ENCODE assay signal across 3 cellular contexts in the genomic region with DNA sequence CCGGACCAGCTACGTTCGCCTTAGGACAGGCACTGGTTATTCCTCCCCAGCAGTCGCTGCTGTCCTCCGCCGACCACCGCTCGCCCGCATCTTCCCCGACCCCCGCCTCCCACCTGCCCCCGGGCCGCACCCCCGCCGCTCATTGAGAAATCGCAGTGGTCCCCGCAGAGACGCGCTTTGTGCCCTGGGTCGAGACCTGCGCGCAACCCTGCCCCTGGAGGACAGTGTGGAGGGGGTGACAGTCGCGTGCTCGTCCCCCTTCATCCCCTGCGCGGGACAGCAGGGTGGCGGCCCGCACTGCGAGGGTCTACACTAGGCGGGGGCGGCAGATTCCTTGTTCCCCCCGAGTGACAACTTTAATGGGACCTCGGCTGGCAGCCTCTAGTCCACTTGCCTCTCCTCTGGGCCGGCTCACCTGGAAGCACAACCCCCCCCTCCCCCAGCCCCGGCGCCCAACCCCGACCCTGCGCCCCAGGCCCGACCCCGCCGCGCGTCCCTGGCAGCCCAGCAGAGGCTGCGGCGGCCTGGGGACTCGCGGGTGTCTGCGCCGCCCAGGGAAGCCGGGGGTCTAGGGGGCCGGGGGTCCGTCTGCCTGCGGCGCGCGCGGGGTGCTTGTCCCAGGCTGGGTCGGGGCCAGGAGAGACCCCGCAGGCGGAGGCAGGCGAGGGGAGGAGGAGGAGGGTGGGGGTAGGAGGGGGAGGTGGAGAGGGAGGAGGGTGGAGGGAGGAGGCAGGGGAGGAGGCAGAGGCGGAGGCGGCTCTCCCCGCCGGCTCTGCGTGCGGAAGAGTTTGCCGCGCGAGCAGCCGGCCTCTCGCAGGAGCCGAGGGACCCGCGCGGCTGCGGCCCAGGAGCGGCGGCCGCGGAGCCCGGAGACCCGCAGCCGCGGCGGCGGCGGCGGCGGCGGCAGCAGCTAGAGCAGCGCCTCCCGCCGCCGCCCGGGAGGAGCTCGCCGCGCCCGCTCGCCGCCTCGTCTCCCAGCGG.
TF ChIP-seq lines count a peak whose summit lies in the region.

A gene with protein sequence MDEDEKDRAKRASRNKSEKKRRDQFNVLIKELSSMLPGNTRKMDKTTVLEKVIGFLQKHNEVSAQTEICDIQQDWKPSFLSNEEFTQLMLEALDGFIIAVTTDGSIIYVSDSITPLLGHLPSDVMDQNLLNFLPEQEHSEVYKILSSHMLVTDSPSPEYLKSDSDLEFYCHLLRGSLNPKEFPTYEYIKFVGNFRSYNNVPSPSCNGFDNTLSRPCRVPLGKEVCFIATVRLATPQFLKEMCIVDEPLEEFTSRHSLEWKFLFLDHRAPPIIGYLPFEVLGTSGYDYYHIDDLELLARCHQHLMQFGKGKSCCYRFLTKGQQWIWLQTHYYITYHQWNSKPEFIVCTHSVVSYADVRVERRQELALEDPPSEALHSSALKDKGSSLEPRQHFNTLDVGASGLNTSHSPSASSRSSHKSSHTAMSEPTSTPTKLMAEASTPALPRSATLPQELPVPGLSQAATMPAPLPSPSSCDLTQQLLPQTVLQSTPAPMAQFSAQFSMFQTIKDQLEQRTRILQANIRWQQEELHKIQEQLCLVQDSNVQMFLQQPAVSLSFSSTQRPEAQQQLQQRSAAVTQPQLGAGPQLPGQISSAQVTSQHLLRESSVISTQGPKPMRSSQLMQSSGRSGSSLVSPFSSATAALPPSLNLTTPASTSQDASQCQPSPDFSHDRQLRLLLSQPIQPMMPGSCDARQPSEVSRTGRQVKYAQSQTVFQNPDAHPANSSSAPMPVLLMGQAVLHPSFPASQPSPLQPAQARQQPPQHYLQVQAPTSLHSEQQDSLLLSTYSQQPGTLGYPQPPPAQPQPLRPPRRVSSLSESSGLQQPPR (plus strand): TSS at position 775 of the 981 bp plus-strand sequence. CDS start 84,616 bp downstream, outside the sequence.

TF ChIP-seq in GM23338, 12 proteins besides CTCF, POLR2A, EP300 and RAD21 (continues in another document):
- no peak for TF ChIP-seq EZH2 (IDR thresholded peaks at IDR 0.05; ENCODE audit: low read depth, unreplicated experiment)
- no peak for TF ChIP-seq POLR2AphosphoS5 (IDR thresholded peaks at IDR 0.05; ENCODE audit: low read depth)
- no peak for TF ChIP-seq CREB1 (CRISPR knock-in tag; IDR thresholded peaks at IDR 0.05; ENCODE audit: low read depth)
- TF ChIP-seq, protein P1, sequence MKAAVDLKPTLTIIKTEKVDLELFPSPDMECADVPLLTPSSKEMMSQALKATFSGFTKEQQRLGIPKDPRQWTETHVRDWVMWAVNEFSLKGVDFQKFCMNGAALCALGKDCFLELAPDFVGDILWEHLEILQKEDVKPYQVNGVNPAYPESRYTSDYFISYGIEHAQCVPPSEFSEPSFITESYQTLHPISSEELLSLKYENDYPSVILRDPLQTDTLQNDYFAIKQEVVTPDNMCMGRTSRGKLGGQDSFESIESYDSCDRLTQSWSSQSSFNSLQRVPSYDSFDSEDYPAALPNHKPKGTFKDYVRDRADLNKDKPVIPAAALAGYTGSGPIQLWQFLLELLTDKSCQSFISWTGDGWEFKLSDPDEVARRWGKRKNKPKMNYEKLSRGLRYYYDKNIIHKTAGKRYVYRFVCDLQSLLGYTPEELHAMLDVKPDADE (IDR thresholded peaks at IDR 0.05): no peak
- TF ChIP-seq, protein P2, sequence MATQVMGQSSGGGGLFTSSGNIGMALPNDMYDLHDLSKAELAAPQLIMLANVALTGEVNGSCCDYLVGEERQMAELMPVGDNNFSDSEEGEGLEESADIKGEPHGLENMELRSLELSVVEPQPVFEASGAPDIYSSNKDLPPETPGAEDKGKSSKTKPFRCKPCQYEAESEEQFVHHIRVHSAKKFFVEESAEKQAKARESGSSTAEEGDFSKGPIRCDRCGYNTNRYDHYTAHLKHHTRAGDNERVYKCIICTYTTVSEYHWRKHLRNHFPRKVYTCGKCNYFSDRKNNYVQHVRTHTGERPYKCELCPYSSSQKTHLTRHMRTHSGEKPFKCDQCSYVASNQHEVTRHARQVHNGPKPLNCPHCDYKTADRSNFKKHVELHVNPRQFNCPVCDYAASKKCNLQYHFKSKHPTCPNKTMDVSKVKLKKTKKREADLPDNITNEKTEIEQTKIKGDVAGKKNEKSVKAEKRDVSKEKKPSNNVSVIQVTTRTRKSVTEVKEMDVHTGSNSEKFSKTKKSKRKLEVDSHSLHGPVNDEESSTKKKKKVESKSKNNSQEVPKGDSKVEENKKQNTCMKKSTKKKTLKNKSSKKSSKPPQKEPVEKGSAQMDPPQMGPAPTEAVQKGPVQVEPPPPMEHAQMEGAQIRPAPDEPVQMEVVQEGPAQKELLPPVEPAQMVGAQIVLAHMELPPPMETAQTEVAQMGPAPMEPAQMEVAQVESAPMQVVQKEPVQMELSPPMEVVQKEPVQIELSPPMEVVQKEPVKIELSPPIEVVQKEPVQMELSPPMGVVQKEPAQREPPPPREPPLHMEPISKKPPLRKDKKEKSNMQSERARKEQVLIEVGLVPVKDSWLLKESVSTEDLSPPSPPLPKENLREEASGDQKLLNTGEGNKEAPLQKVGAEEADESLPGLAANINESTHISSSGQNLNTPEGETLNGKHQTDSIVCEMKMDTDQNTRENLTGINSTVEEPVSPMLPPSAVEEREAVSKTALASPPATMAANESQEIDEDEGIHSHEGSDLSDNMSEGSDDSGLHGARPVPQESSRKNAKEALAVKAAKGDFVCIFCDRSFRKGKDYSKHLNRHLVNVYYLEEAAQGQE (IDR thresholded peaks at IDR 0.05; ENCODE audit: unreplicated experiment): no peak
- TF ChIP-seq EZH2phosphoT487 (IDR thresholded peaks at IDR 0.05; ENCODE audit: unreplicated experiment): no peak

TF ChIP-seq in SK-N-SH treated with all-trans-retinoic acid at 6 μM for 48 hours, 23 proteins besides CTCF, POLR2A, EP300 and RAD21 (continues in another document):
- TF ChIP-seq ZC3H10 (CRISPR knock-in tag; IDR thresholded peaks at IDR 0.05) (no peak), ZFP3 (CRISPR knock-in tag; IDR thresholded peaks at IDR 0.05) (no peak), SNAI2 (CRISPR knock-in tag; IDR thresholded peaks at IDR 0.05) (no peak), PPARA (CRISPR knock-in tag; IDR thresholded peaks at IDR 0.05; ENCODE audit: borderline replicate concordance) (no peak), OSR1 (CRISPR knock-in tag; IDR thresholded peaks at IDR 0.05) (no peak), TOX (CRISPR knock-in tag; IDR thresholded peaks at IDR 0.05; ENCODE audit: borderline replicate concordance) (no peak), BACH2 (CRISPR knock-in tag; IDR thresholded peaks at IDR 0.05; ENCODE audit: borderline replicate concordance) (no peak), ZNF565 (CRISPR knock-in tag; conservative IDR thresholded peaks at IDR 0.05; ENCODE audit: low read depth) (no peak), ARNTL (CRISPR knock-in tag; IDR thresholded peaks at IDR 0.05; ENCODE audit: borderline replicate concordance, low read depth) (no peak), RARB (CRISPR knock-in tag; IDR thresholded peaks at IDR 0.05) (no peak), GLIS3 (CRISPR knock-in tag; IDR thresholded peaks at IDR 0.05) (no peak), ZNF8 (CRISPR knock-in tag; IDR thresholded peaks at IDR 0.05) (no peak), ZNF70 (CRISPR knock-in tag; IDR thresholded peaks at IDR 0.05) (no peak), ISL1 (CRISPR knock-in tag; IDR thresholded peaks at IDR 0.05) (no peak)
- TF ChIP-seq, protein P3, sequence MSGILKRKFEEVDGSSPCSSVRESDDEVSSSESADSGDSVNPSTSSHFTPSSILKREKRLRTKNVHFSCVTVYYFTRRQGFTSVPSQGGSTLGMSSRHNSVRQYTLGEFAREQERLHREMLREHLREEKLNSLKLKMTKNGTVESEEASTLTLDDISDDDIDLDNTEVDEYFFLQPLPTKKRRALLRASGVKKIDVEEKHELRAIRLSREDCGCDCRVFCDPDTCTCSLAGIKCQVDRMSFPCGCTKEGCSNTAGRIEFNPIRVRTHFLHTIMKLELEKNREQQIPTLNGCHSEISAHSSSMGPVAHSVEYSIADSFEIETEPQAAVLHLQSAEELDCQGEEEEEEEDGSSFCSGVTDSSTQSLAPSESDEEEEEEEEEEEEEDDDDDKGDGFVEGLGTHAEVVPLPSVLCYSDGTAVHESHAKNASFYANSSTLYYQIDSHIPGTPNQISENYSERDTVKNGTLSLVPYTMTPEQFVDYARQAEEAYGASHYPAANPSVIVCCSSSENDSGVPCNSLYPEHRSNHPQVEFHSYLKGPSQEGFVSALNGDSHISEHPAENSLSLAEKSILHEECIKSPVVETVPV (CRISPR knock-in tag; IDR thresholded peaks at IDR 0.05): no peak
- TF ChIP-seq, protein P4, sequence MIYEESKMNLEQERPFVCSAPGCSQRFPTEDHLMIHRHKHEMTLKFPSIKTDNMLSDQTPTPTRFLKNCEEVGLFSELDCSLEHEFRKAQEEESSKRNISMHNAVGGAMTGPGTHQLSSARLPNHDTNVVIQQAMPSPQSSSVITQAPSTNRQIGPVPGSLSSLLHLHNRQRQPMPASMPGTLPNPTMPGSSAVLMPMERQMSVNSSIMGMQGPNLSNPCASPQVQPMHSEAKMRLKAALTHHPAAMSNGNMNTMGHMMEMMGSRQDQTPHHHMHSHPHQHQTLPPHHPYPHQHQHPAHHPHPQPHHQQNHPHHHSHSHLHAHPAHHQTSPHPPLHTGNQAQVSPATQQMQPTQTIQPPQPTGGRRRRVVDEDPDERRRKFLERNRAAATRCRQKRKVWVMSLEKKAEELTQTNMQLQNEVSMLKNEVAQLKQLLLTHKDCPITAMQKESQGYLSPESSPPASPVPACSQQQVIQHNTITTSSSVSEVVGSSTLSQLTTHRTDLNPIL (CRISPR knock-in tag; IDR thresholded peaks at IDR 0.05; ENCODE audit: low read depth): no peak
- TF ChIP-seq, protein P5, sequence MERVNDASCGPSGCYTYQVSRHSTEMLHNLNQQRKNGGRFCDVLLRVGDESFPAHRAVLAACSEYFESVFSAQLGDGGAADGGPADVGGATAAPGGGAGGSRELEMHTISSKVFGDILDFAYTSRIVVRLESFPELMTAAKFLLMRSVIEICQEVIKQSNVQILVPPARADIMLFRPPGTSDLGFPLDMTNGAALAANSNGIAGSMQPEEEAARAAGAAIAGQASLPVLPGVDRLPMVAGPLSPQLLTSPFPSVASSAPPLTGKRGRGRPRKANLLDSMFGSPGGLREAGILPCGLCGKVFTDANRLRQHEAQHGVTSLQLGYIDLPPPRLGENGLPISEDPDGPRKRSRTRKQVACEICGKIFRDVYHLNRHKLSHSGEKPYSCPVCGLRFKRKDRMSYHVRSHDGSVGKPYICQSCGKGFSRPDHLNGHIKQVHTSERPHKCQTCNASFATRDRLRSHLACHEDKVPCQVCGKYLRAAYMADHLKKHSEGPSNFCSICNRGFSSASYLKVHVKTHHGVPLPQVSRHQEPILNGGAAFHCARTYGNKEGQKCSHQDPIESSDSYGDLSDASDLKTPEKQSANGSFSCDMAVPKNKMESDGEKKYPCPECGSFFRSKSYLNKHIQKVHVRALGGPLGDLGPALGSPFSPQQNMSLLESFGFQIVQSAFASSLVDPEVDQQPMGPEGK (CRISPR knock-in tag; IDR thresholded peaks at IDR 0.05; ENCODE audit: borderline replicate concordance): no peak

TF ChIP-seq in HepG2, 621 proteins besides CTCF, POLR2A, EP300 and RAD21 (continues in another document):
- TF ChIP-seq ZNF225 (CRISPR knock-in tag; IDR thresholded peaks at IDR 0.05) (0 out of 2 replicates have a peak, but pooled peaks have one; percentile 20), GATA4 (IDR thresholded peaks at IDR 0.05; ENCODE audit: borderline replicate concordance, low read depth) (no peak), POLR2AphosphoS5 (IDR thresholded peaks at IDR 0.05; ENCODE audit: low read depth, low read length) (peak; percentile 33; the same call in 1 of the 2 replicates), HNRNPK (IDR thresholded peaks at IDR 0.05; ENCODE audit: low read depth, low read length, poor library complexity, severe bottlenecking) (peak; percentile 97), SAFB2 (CRISPR knock-in tag; IDR thresholded peaks at IDR 0.05; ENCODE audit: borderline replicate concordance, low read depth) (peak; percentile 51; the same call in 1 of the 2 replicates), ZNF292 (CRISPR knock-in tag; IDR thresholded peaks at IDR 0.05; ENCODE audit: borderline replicate concordance, low read depth) (no peak), HDAC1 (CRISPR knock-in tag; IDR thresholded peaks at IDR 0.05) (peak; percentile 40; the same call in 1 of the 2 replicates), ISX (CRISPR knock-in tag; conservative IDR thresholded peaks at IDR 0.05) (no peak), FLYWCH1 (CRISPR knock-in tag; IDR thresholded peaks at IDR 0.05) (no peak), MAZ (IDR thresholded peaks at IDR 0.05; ENCODE audit: borderline replicate concordance, low read depth, low read length) (0 out of 2 replicates have a peak, but pooled peaks have one; percentile 58), MAZ (CRISPR knock-in tag; IDR thresholded peaks at IDR 0.05; ENCODE audit: low read depth) (peak; percentile 40), ZNF17 (CRISPR knock-in tag; IDR thresholded peaks at IDR 0.05) (no peak), ZNF709 (CRISPR knock-in tag; IDR thresholded peaks at IDR 0.05) (peak; percentile 36; the same call in 1 of the 2 replicates), FOXK2 (IDR thresholded peaks at IDR 0.05) (no peak), ZNF558 (CRISPR knock-in tag; IDR thresholded peaks at IDR 0.05; ENCODE audit: borderline replicate concordance) (peak; percentile 14; the same call in 1 of the 2 replicates), ZNF256 (CRISPR knock-in tag; conservative IDR thresholded peaks at IDR 0.05) (no peak), HDAC2 (CRISPR knock-in tag; IDR thresholded peaks at IDR 0.05) (no peak), ZNF670 (CRISPR knock-in tag; IDR thresholded peaks at IDR 0.05; ENCODE audit: borderline replicate concordance) (0 out of 2 replicates have a peak, but pooled peaks have one; percentile 10), SAP130 (CRISPR knock-in tag; IDR thresholded peaks at IDR 0.05; ENCODE audit: low read depth) (0 out of 2 replicates have a peak, but pooled peaks have one; percentile 5), BORCS8-MEF2B (CRISPR knock-in tag; IDR thresholded peaks at IDR 0.05) (peak; percentile 2; the same call in 1 of the 2 replicates), MBNL3 (CRISPR knock-in tag; conservative IDR thresholded peaks at IDR 0.05) (no peak), ZFP37 (CRISPR knock-in tag; IDR thresholded peaks at IDR 0.05; ENCODE audit: borderline replicate concordance) (no peak)
- TF ChIP-seq, protein P6, sequence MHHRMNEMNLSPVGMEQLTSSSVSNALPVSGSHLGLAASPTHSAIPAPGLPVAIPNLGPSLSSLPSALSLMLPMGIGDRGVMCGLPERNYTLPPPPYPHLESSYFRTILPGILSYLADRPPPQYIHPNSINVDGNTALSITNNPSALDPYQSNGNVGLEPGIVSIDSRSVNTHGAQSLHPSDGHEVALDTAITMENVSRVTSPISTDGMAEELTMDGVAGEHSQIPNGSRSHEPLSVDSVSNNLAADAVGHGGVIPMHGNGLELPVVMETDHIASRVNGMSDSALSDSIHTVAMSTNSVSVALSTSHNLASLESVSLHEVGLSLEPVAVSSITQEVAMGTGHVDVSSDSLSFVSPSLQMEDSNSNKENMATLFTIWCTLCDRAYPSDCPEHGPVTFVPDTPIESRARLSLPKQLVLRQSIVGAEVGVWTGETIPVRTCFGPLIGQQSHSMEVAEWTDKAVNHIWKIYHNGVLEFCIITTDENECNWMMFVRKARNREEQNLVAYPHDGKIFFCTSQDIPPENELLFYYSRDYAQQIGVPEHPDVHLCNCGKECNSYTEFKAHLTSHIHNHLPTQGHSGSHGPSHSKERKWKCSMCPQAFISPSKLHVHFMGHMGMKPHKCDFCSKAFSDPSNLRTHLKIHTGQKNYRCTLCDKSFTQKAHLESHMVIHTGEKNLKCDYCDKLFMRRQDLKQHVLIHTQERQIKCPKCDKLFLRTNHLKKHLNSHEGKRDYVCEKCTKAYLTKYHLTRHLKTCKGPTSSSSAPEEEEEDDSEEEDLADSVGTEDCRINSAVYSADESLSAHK (CRISPR knock-in tag; IDR thresholded peaks at IDR 0.05; ENCODE audit: borderline replicate concordance): no peak
- TF ChIP-seq, protein P7, sequence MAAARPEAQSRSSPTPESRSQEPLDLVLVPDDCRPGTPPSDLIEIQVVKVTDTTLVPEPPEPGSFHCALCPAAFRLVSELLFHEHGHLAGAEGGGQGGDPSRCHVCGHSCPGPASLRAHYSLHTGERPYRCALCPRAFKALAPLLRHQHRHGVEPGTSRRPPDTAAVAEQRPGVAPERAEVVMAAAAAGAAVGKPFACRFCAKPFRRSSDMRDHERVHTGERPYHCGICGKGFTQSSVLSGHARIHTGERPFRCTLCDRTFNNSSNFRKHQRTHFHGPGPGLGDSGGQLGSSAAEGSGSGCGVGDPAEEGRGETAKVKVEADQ (CRISPR knock-in tag; IDR thresholded peaks at IDR 0.05; ENCODE audit: borderline replicate concordance): 0 out of 2 replicates have a peak, but pooled peaks have one; percentile 10
